In the genomic region with DNA sequence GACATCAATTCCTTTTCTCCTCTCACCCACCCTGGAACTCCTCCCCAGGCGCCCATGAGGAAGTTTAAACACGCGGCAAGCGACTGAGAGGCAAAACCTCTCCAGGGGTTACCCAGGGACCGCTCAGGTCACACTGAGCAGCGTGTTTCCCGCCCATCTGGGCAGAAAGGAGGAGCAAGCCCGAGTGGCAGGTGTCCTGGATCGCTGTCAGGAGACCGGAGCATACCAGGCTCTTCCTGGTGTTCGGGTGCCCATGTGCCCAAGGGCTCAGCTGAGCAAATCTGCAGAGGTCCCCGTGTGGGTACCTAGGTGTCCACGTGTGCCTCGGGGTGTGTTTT, we compare ENCODE assay signal across 8 cellular contexts. TPM values are rescaled to one million over a fixed set of nuclear protein-coding genes. Genes with fewer than 3 reads are reported as not detected.
DNase-seq lines count a peak whose midpoint lies in the region; ATAC-seq and TF ChIP-seq lines count a peak whose summit lies in the region.

No MANE protein-coding gene starts in this region.

- DNase-seq in NOMO-1 (lab: John Stamatoyannopoulos, UW; ENCODE audit: unreplicated experiment in 2 of 2), result peak; percentile 24 to 43
- no peak for DNase-seq in NOMO-1 treated with DMSO at 0.1 percent for 48 hours (lab: John Stamatoyannopoulos, UW; ENCODE audit: unreplicated experiment)
- peak; percentile 72 for DNase-seq in NCI-H146 treated with DMSO at 0.1 percent for 48 hours (lab: John Stamatoyannopoulos, UW; ENCODE audit: unreplicated experiment)
- DNase-seq in fibroblast of the aortic adventitia (ENCODE audit: low read depth), result no peak
- peak; percentile 71 for DNase-seq in occipital lobe (lab: John Stamatoyannopoulos, UW)

- TF ChIP-seq CTCF in WI38 (IDR thresholded peaks at IDR 0.05; ENCODE audit: low read depth, low read length) (no peak), fibroblast of the aortic adventitia (IDR thresholded peaks at IDR 0.05; ENCODE audit: insufficient read depth, low read length) (no peak)

- H3K4me3 ChIP-seq in WI38 (ENCODE audit: low read depth, low read length) (peak overlapping the region; percentile 89), fibroblast of the aortic adventitia (ENCODE audit: low read depth, low read length) (peak overlapping the region; percentile 88)

- ATAC-seq in HG02759 (IDR thresholded peaks at IDR 0.05; ENCODE audit: unreplicated experiment) (peak; percentile 4), GM21423 (IDR thresholded peaks at IDR 0.05; ENCODE audit: unreplicated experiment) (no peak)

RNA-seq across cellular contexts. Expression of a gene that starts 0.5 kb away (rescaled TPM):
- 8.7 and 11.0 TPM in 2 replicates for total RNA-seq in fibroblast of the aortic adventitia (ENCODE audit: low replicate concordance)
- total RNA-seq in occipital lobe, result 4.4 TPM

RNA-seq across cellular contexts. Expression of a gene that starts 17.7 kb away (rescaled TPM):
- total RNA-seq in fibroblast of the aortic adventitia (ENCODE audit: low replicate concordance) (3.8 and 9.9 TPM in 2 replicates), occipital lobe (5.0 TPM)

RNA-seq across cellular contexts. Expression of a gene that starts 27.1 kb away (rescaled TPM):
- total RNA-seq in fibroblast of the aortic adventitia (ENCODE audit: low replicate concordance), result 31.0 and 83.6 TPM in 2 replicates
- total RNA-seq in occipital lobe, result 29.5 TPM

RNA-seq across cellular contexts. Expression of a gene that starts 27.3 kb away (rescaled TPM):
- 8.7 and 14.0 TPM in 2 replicates for total RNA-seq in fibroblast of the aortic adventitia (ENCODE audit: low replicate concordance)
- total RNA-seq in occipital lobe, result 17.6 TPM

Comparison
In these comparisons a context has a peak if more than half of its experiments do, and no peak if none do; other contexts are left out.
1. DNase-seq: peak in NOMO-1 (2 of 2), NCI-H146 treated with DMSO at 0.1 percent for 48 hours (single experiment) and occipital lobe (single experiment); none in NOMO-1 treated with DMSO at 0.1 percent for 48 hours (single experiment) and fibroblast of the aortic adventitia (single experiment).